In genomic region chr15:51735211-51735610, GRCh38 we compare ENCODE assay signal across 9 cellular contexts. TPM values are rescaled to one million over a fixed set of nuclear protein-coding genes. Genes with fewer than 3 reads are reported as not detected.
DNase-seq lines count a peak whose midpoint lies in the region; TF ChIP-seq lines count a peak whose summit lies in the region.
"Had no signal": no experiment of that assay in that cellular context is flagged by ENCODE, and none has a peak within 500 bp of the region (broad histone marks: within the 10 kb centered on the region; RNA-seq: fewer than 3 reads in every experiment).

No MANE protein-coding gene starts in this region.

- H3K36me3 Mint-ChIP-seq in activated T-cell treated with anti-CD3 and anti-CD28 coated beads, Interleukin-2, amount 50 U/mL, for 24 hours (ENCODE audit: low read depth): peaks cover 26% of the 10 kb centered on the region

- no peak for TF ChIP-seq EP300 in transverse colon (IDR thresholded peaks at IDR 0.05; ENCODE audit: low read depth)

- POLR2A ChIA-PET in HEK293T (lab: Yijun Ruan, JAX): no interaction called here

- peak overlapping the region; percentile 85 for H3K4me3 Mint-ChIP-seq in activated T-cell treated with anti-CD3 and anti-CD28 coated beads, Interleukin-2, amount 50 U/mL, for 24 hours

- H3K27me3 Mint-ChIP-seq in activated T-cell treated with anti-CD3 and anti-CD28 coated beads, Interleukin-2, amount 50 U/mL, for 24 hours: no peaks in the 10 kb centered on the region

- intact Hi-C loops in transverse colon (cut with DNase I; ENCODE audit: low total_unique reads): no loop called here

- no peak overlapping the region for H3K4me3 ChIP-seq in choroid plexus epithelial cell (ENCODE audit: low read depth, low read length)
- no peak overlapping the region for H3K4me3 ChIP-seq in transverse colon
- H3K4me3 ChIP-seq: ovary had no signal

- TF ChIP-seq CTCF in choroid plexus epithelial cell (conservative IDR thresholded peaks at IDR 0.05; ENCODE audit: low read depth, low read length) (peak; percentile 27), transverse colon (IDR thresholded peaks at IDR 0.05) (no peak)

- in situ Hi-C loops in transverse colon (cut with MboI; ENCODE audit: low pct_ligation_motif_present in 1 of 4, low pct_unique_long_range_greater_than_20kb in 1 of 4, low sequenced_read_pairs in 3 of 4): no loop called here

- CTCF ChIA-PET in HEK293T (lab: Yijun Ruan, JAX): no interaction called here

- WGBS in transverse colon (ENCODE audit: low coverage in 1 of 2), 2 donors: 64 to 67% methylated on average over 1 to 2 of the region's 2 CpGs

- no peak for DNase-seq in activated T-cell treated with anti-CD3 and anti-CD28 coated beads, Interleukin-2, amount 50 U/mL, for 24 hours
- DNase-seq in activated T-cell treated with anti-CD3 and anti-CD28 coated beads for 4 hours: no peak
- DNase-seq in MV-4-11 (lab: John Stamatoyannopoulos, UW): peak; percentile 5
- DNase-seq in choroid plexus epithelial cell (ENCODE audit: low read depth): no peak
- DNase-seq in transverse colon: no peak
- DNase-seq in HEK293T (ENCODE audit: extremely low spot score): no peak
- no peak for DNase-seq in activated effector memory CD4-positive, alpha-beta T cell treated with Interleukin-2 at 50 U/mL for 16 hours
- DNase-seq in NCI-H2227 treated with DMSO at 0.1 percent for 48 hours (lab: John Stamatoyannopoulos, UW): no peak
- DNase-seq: ovary had no signal

- no peaks in the 10 kb centered on the region for H3K36me3 ChIP-seq in transverse colon
- H3K36me3 ChIP-seq: ovary had no signal

- H3K9me3 ChIP-seq in transverse colon: no peaks in the 10 kb centered on the region
- H3K9me3 ChIP-seq: ovary had no signal

- no peaks in the 10 kb centered on the region for H3K9me3 Mint-ChIP-seq in activated T-cell treated with anti-CD3 and anti-CD28 coated beads, Interleukin-2, amount 50 U/mL, for 24 hours

- peaks cover 78% of the 10 kb centered on the region for H3K4me1 Mint-ChIP-seq in activated T-cell treated with anti-CD3 and anti-CD28 coated beads, Interleukin-2, amount 50 U/mL, for 24 hours (ENCODE audit: low read depth)

- H3K4me1 ChIP-seq in transverse colon: peaks cover 14 to 55% (median 35%) of the 10 kb centered on the region in 4 donors

- no peak for TF ChIP-seq POLR2A in transverse colon (IDR thresholded peaks at IDR 0.05)

- peak overlapping the region; percentile 87 to 96 (median 91) for H3K27ac ChIP-seq in transverse colon
- H3K27ac ChIP-seq: ovary had no signal

- peak overlapping the region; percentile 93 for H3K27ac Mint-ChIP-seq in activated T-cell treated with anti-CD3 and anti-CD28 coated beads, Interleukin-2, amount 50 U/mL, for 24 hours

- H3K27me3 ChIP-seq in transverse colon: no peaks in the 10 kb centered on the region
- H3K27me3 ChIP-seq: ovary had no signal

TF ChIP-seq in HEK293T, 16 proteins besides CTCF, POLR2A, EP300 and RAD21:
- TF ChIP-seq ARNT (IDR thresholded peaks at IDR 0.05): no peak
- no peak for TF ChIP-seq ELF4 (IDR thresholded peaks at IDR 0.05)
- no peak for TF ChIP-seq FOXA1 (IDR thresholded peaks at IDR 0.05)
- TF ChIP-seq ZNF384 (IDR thresholded peaks at IDR 0.05): no peak
- no peak for TF ChIP-seq SUZ12 (IDR thresholded peaks at IDR 0.05)
- no peak for TF ChIP-seq FOXM1 (IDR thresholded peaks at IDR 0.05; ENCODE audit: borderline replicate concordance)
- TF ChIP-seq CTBP1 (IDR thresholded peaks at IDR 0.05; ENCODE audit: borderline replicate concordance): no peak
- TF ChIP-seq BHLHE40 (IDR thresholded peaks at IDR 0.05; ENCODE audit: borderline replicate concordance): no peak
- no peak for TF ChIP-seq NFRKB (IDR thresholded peaks at IDR 0.05)
- TF ChIP-seq TARDBP (IDR thresholded peaks at IDR 0.05): no peak

RNA-seq across cellular contexts. Expression of gene LYSMD2, which starts 2.2 kb away (rescaled TPM):
- total RNA-seq in transverse colon: 1 to 10 TPM; 2.2 to 9.2 (median 4.4) TPM

RNA-seq across cellular contexts. Expression of gene TMOD2, which starts 16.2 kb away (rescaled TPM):
- 1 to 10 TPM; 1.8 to 6.8 (median 5.3) TPM for total RNA-seq in transverse colon

RNA-seq across cellular contexts. Expression of gene SCG3, which starts 53.9 kb away (rescaled TPM):
- 1 to 10 TPM in 1 of 4 donors, under 1 TPM in 2, not detected in 1; 0.55 to 3.6 (median 0.95) TPM for total RNA-seq in transverse colon
